In the genomic region with DNA sequence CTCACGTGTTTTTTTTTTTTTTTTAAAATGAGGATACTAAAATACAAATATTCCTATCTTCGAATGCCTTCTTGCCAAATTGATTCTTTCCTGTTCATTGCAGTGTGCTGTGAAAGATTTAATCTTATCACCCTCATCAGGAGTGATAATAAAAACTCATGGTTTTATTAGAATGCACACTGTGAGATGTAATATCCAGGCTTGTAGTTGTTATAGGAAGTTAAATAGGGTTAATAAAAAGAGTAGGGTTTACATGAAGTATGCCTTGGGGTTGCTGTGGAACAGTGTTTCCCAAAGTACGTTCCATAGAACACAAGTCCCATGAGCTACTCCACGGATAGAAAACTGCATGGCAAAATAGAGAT, we compare ENCODE assay signal across 17 cellular contexts.
"Had no signal": no experiment of that assay in that cellular context is flagged by ENCODE, and none has a peak within 500 bp of the region (broad histone marks: within the 10 kb centered on the region; RNA-seq: fewer than 3 reads in every experiment).

No MANE protein-coding gene starts in this region.

- H3K27ac ChIP-seq: esophagus squamous epithelium, heart left ventricle, suprapubic skin had no signal

- H3K4me3 Mint-ChIP-seq: activated CD8-positive, alpha-beta memory T cell treated with anti-CD3 and anti-CD28 coated beads, Interleukin-2, amount 10 ng/mL, durations not matched to agents 7 days and 5 days; activated T-cell treated with anti-CD3 and anti-CD28 coated beads, Interleukin-2, amount 50 U/mL, for 24 hours; memory B cell; neural crest cell; T-cell had no signal

- H3K4me3 ChIP-seq: esophagus squamous epithelium, heart left ventricle, suprapubic skin had no signal

- H3K9me3 Mint-ChIP-seq: type B pancreatic cell had no signal

- H3K4me1 ChIP-seq: heart left ventricle, suprapubic skin had no signal

- DNase-seq: activated CD4-positive, alpha-beta T cell treated with anti-CD3 and anti-CD28 coated beads for 1 hour; activated CD4-positive, alpha-beta T cell treated with anti-CD3 and anti-CD28 coated beads, Interleukin-2, amount 50 U/mL, for 48 hours; activated CD8-positive, alpha-beta memory T cell treated with anti-CD3 and anti-CD28 coated beads, Interleukin-2, amount 10 ng/mL, durations not matched to agents 7 days and 5 days; activated effector memory CD4-positive, alpha-beta T cell treated with Interleukin-2 at 50 U/mL for 16 hours; activated T-cell treated with anti-CD3 and anti-CD28 coated beads, Interleukin-2, amount 50 U/mL, for 24 hours; esophagus squamous epithelium; heart left ventricle; posterior cingulate gyrus; stimulated activated CD4-positive, alpha-beta T cell treated with anti-CD3 and anti-CD28 coated beads, Interleukin-12 subunit alpha, Interleukin-12 subunit beta, amount 100 ng/mL, for 4 hours; stimulated activated naive CD4-positive, alpha-beta T cell treated with Interleukin-2 at 50 U/mL for 16 hours; T-cell had no signal

- H3K27ac Mint-ChIP-seq: activated CD8-positive, alpha-beta memory T cell treated with anti-CD3 and anti-CD28 coated beads, Interleukin-2, amount 10 ng/mL, durations not matched to agents 7 days and 5 days; activated naive CD4-positive, alpha-beta T cell treated with anti-CD3 and anti-CD28 coated beads, Interleukin-2, amount 50 U/mL, for 72 hours; activated T-cell treated with anti-CD3 and anti-CD28 coated beads, Interleukin-2, amount 50 U/mL, for 24 hours; memory B cell; T-cell; type B pancreatic cell had no signal

- H3K36me3 Mint-ChIP-seq: T-cell, type B pancreatic cell had no signal

- H3K36me3 ChIP-seq: esophagus squamous epithelium, heart left ventricle, suprapubic skin had no signal

- ATAC-seq: activated CD8-positive, alpha-beta memory T cell treated with anti-CD3 and anti-CD28 coated beads, Interleukin-2, amount 10 ng/mL, durations not matched to agents 7 days and 5 days; activated naive CD4-positive, alpha-beta T cell treated with anti-CD3 and anti-CD28 coated beads, Interleukin-2, amount 50 U/mL, for 72 hours; heart left ventricle; left lobe of liver; T-cell had no signal

- H3K27me3 Mint-ChIP-seq: activated CD8-positive, alpha-beta memory T cell treated with anti-CD3 and anti-CD28 coated beads, Interleukin-2, amount 10 ng/mL, durations not matched to agents 7 days and 5 days; activated T-cell treated with anti-CD3 and anti-CD28 coated beads, Interleukin-2, amount 50 U/mL, for 24 hours; T-cell; type B pancreatic cell had no signal

- H3K27me3 ChIP-seq: suprapubic skin had no signal

- H3K9me3 ChIP-seq: esophagus squamous epithelium, suprapubic skin had no signal
